11 cellular contexts compared by ENCODE assay signal in the genomic region with DNA sequence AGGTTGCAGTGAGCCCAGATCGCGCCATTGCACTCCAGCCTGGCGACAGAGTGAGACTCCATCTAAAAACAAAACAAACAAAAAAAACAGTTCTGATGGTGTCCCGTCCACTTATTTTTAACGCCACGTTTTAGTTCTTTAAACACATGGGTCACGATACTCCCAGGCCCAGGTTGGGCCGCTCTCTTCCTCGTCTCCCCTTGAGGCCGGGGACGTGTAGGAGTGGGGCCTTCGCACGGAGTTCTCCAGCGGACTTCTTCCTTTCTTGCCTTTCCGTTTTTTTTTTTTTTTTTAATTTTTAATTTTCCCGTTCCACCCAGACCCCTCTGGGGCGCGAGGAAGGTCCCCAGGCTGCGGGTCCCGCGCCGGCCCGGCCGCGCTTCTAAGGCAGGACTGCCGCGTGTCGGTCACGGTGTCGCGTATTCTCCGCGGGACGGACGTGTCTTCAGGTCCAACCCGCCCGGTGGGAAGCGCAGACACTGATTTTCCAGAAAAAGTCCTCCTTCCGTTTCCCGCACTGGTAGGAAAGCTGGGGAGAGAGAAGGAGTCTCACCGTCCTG. TPM values are rescaled to one million over a fixed set of nuclear protein-coding genes. Genes with fewer than 3 reads are reported as not detected.
DNase-seq lines count a peak whose midpoint lies in the region; ATAC-seq and TF ChIP-seq lines count a peak whose summit lies in the region.
"Had no signal": no experiment of that assay in that cellular context is flagged by ENCODE, and none has a peak within 500 bp of the region (broad histone marks: within the 10 kb centered on the region; RNA-seq: fewer than 3 reads in every experiment).

No MANE protein-coding gene starts in this region.

- peaks cover 0 to 7% of the 10 kb centered on the region in 2 donors for H3K9me3 ChIP-seq in CD4-positive, alpha-beta memory T cell (ENCODE audit: control insufficient read depth in 1 of 2, low read length in 2 of 2)
- H3K9me3 ChIP-seq in hepatocyte (ENCODE audit: low read depth) (peaks cover 3% of the 10 kb centered on the region), gastrocnemius medialis (peaks cover 2 to 13% (median 3%) of the 10 kb centered on the region in 3 donors)

- no peaks in the 10 kb centered on the region for H3K79me2 ChIP-seq in hepatocyte

- in situ Hi-C loops in gastrocnemius medialis (cut with MboI; ENCODE audit: low sequenced_read_pairs in 4 of 4): loop anchor here in 1 of 4 donors (25.0 kb wide), 1 partner anchor 98 kb away; no protein-coding TSS in a partner anchor

- no peaks in the 10 kb centered on the region for H3K27me3 ChIP-seq in CD4-positive, alpha-beta memory T cell (ENCODE audit: insufficient read depth, low read length)
- peaks cover 19% of the 10 kb centered on the region for H3K27me3 ChIP-seq in hepatocyte
- H3K27me3 ChIP-seq in gastrocnemius medialis: peaks cover 35 to 60% (median 46%) of the 10 kb centered on the region in 3 donors

- peak overlapping the region in 2 of 8 donors; percentile 13 to 41 for H3K4me3 Mint-ChIP-seq in CD4-positive, alpha-beta memory T cell
- H3K4me3 Mint-ChIP-seq in activated T-helper 17 cell treated with anti-CD3 and anti-CD28 coated beads, Interleukin-2, amount 50 U/mL, for 72 hours: peak overlapping the region; percentile 19
- peak overlapping the region in 1 of 2 donors; percentile 20 for H3K4me3 Mint-ChIP-seq in effector memory CD8-positive, alpha-beta T cell

- TF ChIP-seq POLR2A in gastrocnemius medialis (IDR thresholded peaks at IDR 0.05): no peak

- WGBS in hepatocyte (ENCODE audit: low lambda C conversion rate, missing lambda C conversion rate): 50% methylated on average over 41 of the region's 41 CpGs

- peak overlapping the region; percentile 91 for H3K4me2 ChIP-seq in hepatocyte

- H3K36me3 Mint-ChIP-seq in CD4-positive, alpha-beta memory T cell: peaks cover 6% of the 10 kb centered on the region in 2 donors
- no peaks in the 10 kb centered on the region for H3K36me3 Mint-ChIP-seq in activated T-helper 17 cell treated with anti-CD3 and anti-CD28 coated beads, Interleukin-2, amount 50 U/mL, for 72 hours (ENCODE audit: low read depth)
- H3K36me3 Mint-ChIP-seq in effector memory CD8-positive, alpha-beta T cell (ENCODE audit: insufficient read depth): no peaks in the 10 kb centered on the region

- H3K4me1 ChIP-seq in CD4-positive, alpha-beta memory T cell (ENCODE audit: insufficient read depth, low read length): peaks cover 29% of the 10 kb centered on the region
- H3K4me1 ChIP-seq in hepatocyte (ENCODE audit: insufficient read depth): no peaks in the 10 kb centered on the region
- H3K4me1 ChIP-seq in gastrocnemius medialis: peaks cover 0 to 3% of the 10 kb centered on the region in 2 donors

- H3K36me3 ChIP-seq in CD4-positive, alpha-beta memory T cell (ENCODE audit: insufficient read depth, low read length): no peaks in the 10 kb centered on the region
- no peaks in the 10 kb centered on the region for H3K36me3 ChIP-seq in hepatocyte (replicated peaks; ENCODE audit: insufficient read depth, low read depth)
- H3K36me3 ChIP-seq in gastrocnemius medialis: no peaks in the 10 kb centered on the region

- no peak for DNase-seq in CD4-positive, alpha-beta memory T cell
- no peak for DNase-seq in hepatocyte (ENCODE audit: low spot score)
- no peak for DNase-seq in gastrocnemius medialis
- no peak for DNase-seq in occipital lobe (lab: John Stamatoyannopoulos, UW)
- DNase-seq in COLO829 (ENCODE audit: low spot score): no peak
- no peak for DNase-seq in cerebellum (ENCODE audit: low spot score)
- DNase-seq in effector memory CD8-positive, alpha-beta T cell: no peak
- DNase-seq: hippocampal formation, Karpas-422 had no signal

- ATAC-seq in activated T-helper 17 cell treated with anti-CD3 and anti-CD28 coated beads, Interleukin-2, amount 50 U/mL, for 72 hours (replicated peaks): no peak
- no peak for ATAC-seq in gastrocnemius medialis
- ATAC-seq in effector memory CD8-positive, alpha-beta T cell (replicated peaks): no peak

- peaks cover 9 to 15% (median 11%) of the 10 kb centered on the region in 4 donors for H3K4me1 Mint-ChIP-seq in CD4-positive, alpha-beta memory T cell
- peaks cover 17% of the 10 kb centered on the region for H3K4me1 Mint-ChIP-seq in activated T-helper 17 cell treated with anti-CD3 and anti-CD28 coated beads, Interleukin-2, amount 50 U/mL, for 72 hours
- no peaks in the 10 kb centered on the region for H3K4me1 Mint-ChIP-seq in effector memory CD8-positive, alpha-beta T cell (ENCODE audit: low read depth in 2 of 2)

- no peak for TF ChIP-seq CTCF in hepatocyte (IDR thresholded peaks at IDR 0.05; ENCODE audit: poor library complexity)
- TF ChIP-seq CTCF in gastrocnemius medialis (IDR thresholded peaks at IDR 0.05 in 4 of 5, conservative IDR thresholded peaks at IDR 0.05 in 1 of 5): no peak

- H2AFZ ChIP-seq in hepatocyte: peak overlapping the region; percentile 86

- POLR2A ChIA-PET in CD4-positive, alpha-beta memory T cell (lab: Charles Lee; ENCODE audit: partially characterized antibody): no interaction called here

- peaks cover 3 to 30% (median 18%) of the 10 kb centered on the region in 8 donors for H3K9me3 Mint-ChIP-seq in CD4-positive, alpha-beta memory T cell
- peaks cover 16% of the 10 kb centered on the region for H3K9me3 Mint-ChIP-seq in activated T-helper 17 cell treated with anti-CD3 and anti-CD28 coated beads, Interleukin-2, amount 50 U/mL, for 72 hours
- H3K9me3 Mint-ChIP-seq in effector memory CD8-positive, alpha-beta T cell: peaks cover 4 to 8% of the 10 kb centered on the region in 2 donors

- H3K27me3 Mint-ChIP-seq in CD4-positive, alpha-beta memory T cell: peaks cover 2 to 8% of the 10 kb centered on the region in 2 donors
- H3K27me3 Mint-ChIP-seq in activated T-helper 17 cell treated with anti-CD3 and anti-CD28 coated beads, Interleukin-2, amount 50 U/mL, for 72 hours: no peaks in the 10 kb centered on the region
- H3K27me3 Mint-ChIP-seq in effector memory CD8-positive, alpha-beta T cell: peaks cover 17 to 22% of the 10 kb centered on the region in 2 donors

- CTCF ChIA-PET in CD4-positive, alpha-beta memory T cell (lab: Charles Lee; ENCODE audit: partially characterized antibody): no interaction called here

- intact Hi-C loops in CD4-positive, alpha-beta memory T cell (cut with micrococcal nuclease): loop anchor here (1.0 to 5.0 kb wide), 4 partner anchors 25 to 302 kb away; partner anchors contain the start of genes PCBP3 and POFUT2
- intact Hi-C loops in gastrocnemius medialis (cut with DNase I; ENCODE audit: low total_unique reads): no loop called here

- no peaks in the 10 kb centered on the region for H4K20me1 ChIP-seq in hepatocyte (ENCODE audit: insufficient read depth, poor library complexity, severe bottlenecking)

- peak overlapping the region; percentile 23 for H3K27ac ChIP-seq in CD4-positive, alpha-beta memory T cell (ENCODE audit: low read depth, low read length)
- H3K27ac ChIP-seq in hepatocyte (no peak overlapping the region), gastrocnemius medialis (no peak overlapping the region)

- no peak overlapping the region for H3K27ac Mint-ChIP-seq in CD4-positive, alpha-beta memory T cell
- H3K27ac Mint-ChIP-seq in activated T-helper 17 cell treated with anti-CD3 and anti-CD28 coated beads, Interleukin-2, amount 50 U/mL, for 72 hours: no peak overlapping the region
- H3K27ac Mint-ChIP-seq in effector memory CD8-positive, alpha-beta T cell: no peak overlapping the region
- H3K27ac Mint-ChIP-seq: stimulated activated naive CD8-positive, alpha-beta T cell treated with anti-CD3 and anti-CD28 coated beads, Interleukin-15, amount 100 ng/mL, for 72 hours had no signal

- peak overlapping the region in 1 of 2 donors; percentile 42 for H3K4me3 ChIP-seq in CD4-positive, alpha-beta memory T cell (ENCODE audit: low read length in 2 of 2)
- H3K4me3 ChIP-seq in hepatocyte: peak overlapping the region; percentile 42
- H3K4me3 ChIP-seq in gastrocnemius medialis: peak overlapping the region; percentile 17 to 41 (median 38)

- no peaks in the 10 kb centered on the region for H3K9me2 ChIP-seq in hepatocyte (replicated peaks; ENCODE audit: insufficient read depth)

RNA-seq across cellular contexts. Expression of gene SLC19A1, which starts 47.5 kb away (rescaled TPM):
- total RNA-seq in CD4-positive, alpha-beta memory T cell: 1 to 10 TPM; 8.0 to 9.8 TPM
- polyA plus RNA-seq in CD4-positive, alpha-beta memory T cell: 1 to 10 TPM; 7.4 to 8.5 TPM
- total RNA-seq in activated T-helper 17 cell treated with anti-CD3 and anti-CD28 coated beads, Interleukin-2, amount 50 U/mL, for 72 hours: 10 to 100 TPM; 41.4 to 82.2 TPM
- total RNA-seq in hepatocyte (4.0 and 7.7 TPM in 2 replicates), gastrocnemius medialis (1 to 10 TPM; 1.8 to 9.6 (median 2.1) TPM), occipital lobe (10.8 TPM), cerebellum (26.4 TPM)
- 16.1 and 24.8 TPM in 2 replicates for polyA plus RNA-seq in hepatocyte

RNA-seq across cellular contexts. Expression of gene PCBP3, which starts 53.8 kb away (rescaled TPM):
- 1 to 10 TPM in 1 of 2 experiments, under 1 TPM in 1; 0.99 to 1.6 TPM for total RNA-seq in CD4-positive, alpha-beta memory T cell
- polyA plus RNA-seq in CD4-positive, alpha-beta memory T cell: 1 to 10 TPM in 1 of 2 donors, under 1 TPM in 1; 0.36 to 1.1 TPM
- 10 to 100 TPM; 11.6 to 16.5 TPM for total RNA-seq in activated T-helper 17 cell treated with anti-CD3 and anti-CD28 coated beads, Interleukin-2, amount 50 U/mL, for 72 hours
- total RNA-seq in hepatocyte (3.1 and 5.5 TPM in 2 replicates), gastrocnemius medialis (under 1 TPM in 2 of 4 donors, not detected in 2; 0.13 to 0.26 TPM), occipital lobe (5.5 TPM), cerebellum (27.7 TPM)
- 7.2 and 8.8 TPM in 2 replicates for polyA plus RNA-seq in hepatocyte
